18 cellular contexts compared by ENCODE assay signal in the genomic region with DNA sequence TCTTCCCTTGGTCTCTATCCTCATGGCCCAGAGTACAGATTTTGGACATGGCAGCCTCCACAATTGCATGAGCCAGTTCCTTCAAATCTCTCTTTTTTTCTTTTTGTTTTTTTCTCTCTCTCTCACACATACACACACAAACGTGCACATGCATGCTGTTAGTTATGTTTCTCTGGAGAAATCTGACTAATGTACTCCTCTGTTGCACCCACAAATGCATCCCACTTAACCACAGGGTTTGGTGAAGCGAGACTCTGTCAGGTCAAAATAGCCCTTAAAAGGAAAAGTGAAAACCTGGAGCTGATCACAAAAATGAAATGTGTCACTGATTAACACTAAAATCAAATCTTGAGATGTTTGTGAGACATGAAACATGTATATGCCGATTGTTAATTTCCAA.
DNase-seq lines count a peak whose midpoint lies in the region; ATAC-seq and TF ChIP-seq lines count a peak whose summit lies in the region.
"Had no signal": no experiment of that assay in that cellular context is flagged by ENCODE, and none has a peak within 500 bp of the region (broad histone marks: within the 10 kb centered on the region; RNA-seq: fewer than 3 reads in every experiment).

No MANE protein-coding gene starts in this region.

- H3K9me3 ChIP-seq in tibial nerve: no peaks in the 10 kb centered on the region

- peak; percentile 51 for ATAC-seq in GM19463 (IDR thresholded peaks at IDR 0.05; ENCODE audit: unreplicated experiment)
- ATAC-seq in HG03432 (IDR thresholded peaks at IDR 0.05; ENCODE audit: unreplicated experiment): peak; percentile 72

- TF ChIP-seq CTCF in GM12865 (IDR thresholded peaks at IDR 0.05; ENCODE audit: insufficient read depth, low read depth, low read length, missing control alignments) (no peak), tibial nerve (IDR thresholded peaks at IDR 0.05) (no peak)

- no peaks in the 10 kb centered on the region for H3K27me3 ChIP-seq in tibial nerve

- WGBS in tibial nerve, 2 donors: 87 to 90% methylated on average over 3 of the region's 3 CpGs

- no peak overlapping the region for H3K27ac ChIP-seq in tibial nerve
- H3K27ac ChIP-seq: C4-2B had no signal

- DNase-seq in GM12865 (ENCODE audit: low read depth) (peak; percentile 27), kidney glomerular epithelial cell (lab: John Stamatoyannopoulos, UW) (peak; percentile 21), tibial nerve (ENCODE audit: low spot score in 2 of 2) (no peak)
- no peak for DNase-seq in activated CD4-positive, alpha-beta T cell treated with anti-CD3 and anti-CD28 coated beads for 1 hour
- no peak for DNase-seq in activated CD8-positive, alpha-beta memory T cell treated with anti-CD3 and anti-CD28 coated beads, Interleukin-2, amount 50 U/mL, for 48 hours
- DNase-seq: DMS 273 treated with DMSO at 0.1 percent for 48 hours, GF-D8, H7, IMR-90, Kasumi-1, NCI-H1105, NCI-H1694 treated with DMSO at 0.1 percent for 48 hours, NCI-H2107, NCI-H2227 treated with DMSO at 0.1 percent for 48 hours, NCI-H524 had no signal

- no peaks in the 10 kb centered on the region for H3K4me1 ChIP-seq in tibial nerve

- H3K4me3 ChIP-seq in GM12865 (ENCODE audit: low read depth, low read length) (no peak overlapping the region), tibial nerve (no peak overlapping the region)

- H3K36me3 ChIP-seq in tibial nerve: no peaks in the 10 kb centered on the region

- no peak for TF ChIP-seq EP300 in tibial nerve (IDR thresholded peaks at IDR 0.05)

- no peak for TF ChIP-seq POLR2A in tibial nerve (IDR thresholded peaks at IDR 0.05)

Comparison
In these comparisons a context has a peak if more than half of its experiments do, and no peak if none do; other contexts are left out.
1. DNase-seq: peak in GM12865 (single experiment) and kidney glomerular epithelial cell (single experiment); none in activated CD4-positive, alpha-beta T cell treated with anti-CD3 and anti-CD28 coated beads for 1 hour (single experiment), tibial nerve (0 of 2) and activated CD8-positive, alpha-beta memory T cell treated with anti-CD3 and anti-CD28 coated beads, Interleukin-2, amount 50 U/mL, for 48 hours (single experiment).